ENCODE assay signal across 7 cellular contexts in the genomic region with DNA sequence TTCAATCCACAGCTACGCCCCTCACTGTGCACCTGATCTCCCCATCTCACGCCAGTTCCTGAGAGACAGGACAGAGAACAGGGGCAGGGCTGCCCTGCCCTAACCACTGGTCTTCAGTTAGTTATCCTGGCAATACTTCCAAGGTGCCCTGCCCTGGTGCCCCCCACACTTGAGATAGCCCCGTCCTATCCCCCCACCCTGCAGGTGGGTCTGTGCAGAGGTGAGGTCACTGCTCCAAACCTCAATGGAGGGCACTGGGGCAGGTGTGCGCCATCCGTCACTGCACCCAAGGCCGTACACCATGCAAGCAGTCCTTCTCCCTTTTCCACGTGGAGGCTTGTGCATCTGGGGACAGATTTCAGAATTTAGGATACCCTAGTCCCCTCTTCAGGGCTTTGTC. TPM values are rescaled to one million over a fixed set of nuclear protein-coding genes. Genes with fewer than 3 reads are reported as not detected.
"Had no signal": no experiment of that assay in that cellular context is flagged by ENCODE, and none has a peak within 500 bp of the region (broad histone marks: within the 10 kb centered on the region; RNA-seq: fewer than 3 reads in every experiment).

No MANE protein-coding gene starts in this region.

RNA-seq across cellular contexts. Expression of gene LCN2, which starts 18.6 kb away (rescaled TPM):
- total RNA-seq: cardiac muscle cell; dermis blood vessel endothelial cell; endothelial cell of umbilical vein; fibroblast of lung; natural killer cell treated with Interleukin-12 subunit alpha and Interleukin-12 subunit beta and Interleukin-15 and Interleukin-18, amount 100 ng/mL, for 72 hours; sigmoid colon; testis had no signal
- polyA plus RNA-seq: cardiac muscle cell, endothelial cell of umbilical vein, fibroblast of lung had no signal
